In genomic region chr12:14317362-14318146, GRCh38 we compare ENCODE assay signal across 1 cellular context.
TF ChIP-seq lines count a peak whose summit lies in the region.

No MANE protein-coding gene starts in this region.

TF ChIP-seq in IMR-90, 13 proteins besides CTCF, POLR2A, EP300 and RAD21 (continued from another document):
- no peak for TF ChIP-seq MXI1 (IDR thresholded peaks at IDR 0.05; ENCODE audit: borderline replicate concordance, low read depth, low read length)
- no peak for TF ChIP-seq CEBPB (IDR thresholded peaks at IDR 0.05; ENCODE audit: low read depth, low read length)
- TF ChIP-seq ELK1 (IDR thresholded peaks at IDR 0.05; ENCODE audit: borderline replicate concordance, low read depth, low read length): no peak
- no peak for TF ChIP-seq BHLHE40 (IDR thresholded peaks at IDR 0.05; ENCODE audit: low read depth, low read length)
- no peak for TF ChIP-seq MAZ (IDR thresholded peaks at IDR 0.05; ENCODE audit: borderline replicate concordance, low read depth, low read length)
- TF ChIP-seq NFE2L2 (IDR thresholded peaks at IDR 0.05; ENCODE audit: low read depth, low read length): no peak
- no peak for TF ChIP-seq MAFK (IDR thresholded peaks at IDR 0.05; ENCODE audit: low read depth, low read length)
- TF ChIP-seq USF2 (IDR thresholded peaks at IDR 0.05; ENCODE audit: low read depth, low read length): no peak
- no peak for TF ChIP-seq CHD1 (IDR thresholded peaks at IDR 0.05; ENCODE audit: low read depth, low read length)
- TF ChIP-seq SMC3 (IDR thresholded peaks at IDR 0.05; ENCODE audit: low read depth, low read length): no peak
- TF ChIP-seq RFX5 (IDR thresholded peaks at IDR 0.05; ENCODE audit: low read depth, low read length): no peak
